Comparison of ENCODE assay signal across 17 cellular contexts in the genomic region with DNA sequence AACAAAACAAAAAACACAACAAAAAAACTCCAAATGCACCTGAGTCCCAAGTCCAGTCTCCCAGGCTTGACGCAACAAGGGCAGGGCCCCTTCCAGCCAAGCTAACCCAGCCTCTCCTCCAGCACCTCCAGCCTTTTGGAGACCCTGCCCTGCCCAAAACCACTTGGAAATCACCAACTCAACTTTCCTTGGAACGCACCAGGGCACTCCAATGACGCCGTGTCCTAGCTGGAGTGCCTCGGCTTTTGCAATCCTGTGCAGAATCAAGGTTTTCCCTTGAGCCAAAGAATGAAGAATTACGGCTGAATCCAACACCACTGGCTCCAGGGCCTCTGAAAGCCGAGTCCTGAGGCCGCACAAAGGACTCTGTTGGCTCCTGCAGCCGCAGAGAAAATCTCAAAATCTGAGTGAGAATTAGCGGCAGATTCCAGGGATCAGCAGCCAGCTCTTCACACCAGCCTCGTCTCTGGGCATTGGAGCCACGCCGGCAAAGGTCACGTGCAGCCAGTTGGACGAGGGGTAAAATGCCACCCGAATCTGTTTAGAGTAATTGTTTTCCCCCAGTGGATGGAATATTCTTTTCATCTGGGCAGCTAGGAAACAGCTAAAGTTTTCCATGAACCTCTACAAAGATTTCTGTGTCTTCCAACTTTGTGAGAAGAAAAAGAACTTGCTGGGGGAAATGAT. TPM values are rescaled to one million over a fixed set of nuclear protein-coding genes. Genes with fewer than 3 reads are reported as not detected.
DNase-seq lines count a peak whose midpoint lies in the region; ATAC-seq and TF ChIP-seq lines count a peak whose summit lies in the region.
"Had no signal": no experiment of that assay in that cellular context is flagged by ENCODE, and none has a peak within 500 bp of the region (broad histone marks: within the 10 kb centered on the region; RNA-seq: fewer than 3 reads in every experiment).

No MANE protein-coding gene starts in this region.

- H3K4me1 ChIP-seq in hepatocyte (ENCODE audit: insufficient read depth): peaks cover 18% of the 10 kb centered on the region
- peaks cover 14% of the 10 kb centered on the region in 2 donors for H3K4me1 ChIP-seq in neuronal stem cell (ENCODE audit: control insufficient read depth in 2 of 2, insufficient read depth in 1 of 2, low read depth in 1 of 2, low read length in 2 of 2)
- H3K4me1 ChIP-seq in upper lobe of left lung: peaks cover 50 to 85% (median 61%) of the 10 kb centered on the region in 4 donors

- no peak overlapping the region for H4K91ac ChIP-seq in neuronal stem cell (ENCODE audit: low read depth, low read length, poor library complexity)

- peaks cover 5% of the 10 kb centered on the region for H3K4me1 Mint-ChIP-seq in activated naive CD8-positive, alpha-beta T cell treated with anti-CD3 and anti-CD28 coated beads, Interleukin-2, amount 50 U/mL, for 24 hours

- no peaks in the 10 kb centered on the region for H3K79me2 ChIP-seq in hepatocyte

- TF ChIP-seq EP300 in upper lobe of left lung (IDR thresholded peaks at IDR 0.05): peak in 1 of 4 donors; percentile 82

- H3K27ac ChIP-seq in angular gyrus (ENCODE audit: low read depth, low read length): peak overlapping the region; percentile 70
- H3K27ac ChIP-seq in hepatocyte: no peak overlapping the region
- H3K27ac ChIP-seq in neuronal stem cell (replicated peaks; ENCODE audit: low read length): no peak overlapping the region
- H3K27ac ChIP-seq in upper lobe of left lung: peak overlapping the region; percentile 34 to 80 (median 58)
- H3K27ac ChIP-seq: SJCRH30 had no signal

- H2BK12ac ChIP-seq in neuronal stem cell (ENCODE audit: low read length): no peak overlapping the region

- H4K8ac ChIP-seq in neuronal stem cell (ENCODE audit: low read depth, low read length): no peak overlapping the region

- H3K4me3 ChIP-seq in hepatocyte: no peak overlapping the region
- H3K4me3 ChIP-seq in neuronal stem cell (ENCODE audit: low read length in 2 of 2): no peak overlapping the region
- H3K4me3 ChIP-seq in upper lobe of left lung: no peak overlapping the region
- H3K4me3 ChIP-seq: GM12878, GM23338, SJCRH30 had no signal

- peak; percentile 4 for DNase-seq in hepatocyte (ENCODE audit: low spot score)
- DNase-seq in neuronal stem cell (ENCODE audit: low spot score): no peak
- peak in 1 of 2 donors; percentile 86 for DNase-seq in upper lobe of left lung
- no peak for DNase-seq in activated naive CD8-positive, alpha-beta T cell treated with anti-CD3 and anti-CD28 coated beads, Interleukin-2, amount 50 U/mL, for 24 hours
- DNase-seq: activated CD4-positive, CD25-positive, alpha-beta regulatory T cell; amniotic stem cell; cerebellar nuclear complex; KG1; naive B cell; NCI-H524 treated with DMSO at 0.1 percent for 48 hours; SJCRH30 had no signal

- H3K27ac Mint-ChIP-seq in activated naive CD8-positive, alpha-beta T cell treated with anti-CD3 and anti-CD28 coated beads, Interleukin-2, amount 50 U/mL, for 24 hours: no peak overlapping the region
- H3K27ac Mint-ChIP-seq: activated T-helper 2 cell treated with anti-CD3 and anti-CD28 coated beads, Interferon-gamma antibody, Interleukin-2, Interleukin-4, amounts not matched to agents 10 μg/mL and 5 μg/mL and 100 μg/mL, durations not matched to agents 14 hours and 24 hours and 36 hours; naive B cell had no signal

- H3K9me3 Mint-ChIP-seq in activated naive CD8-positive, alpha-beta T cell treated with anti-CD3 and anti-CD28 coated beads, Interleukin-2, amount 50 U/mL, for 24 hours: peaks cover 4% of the 10 kb centered on the region

- H3K9me2 ChIP-seq in hepatocyte (replicated peaks; ENCODE audit: insufficient read depth): no peaks in the 10 kb centered on the region

- no peak overlapping the region for H3K4me3 Mint-ChIP-seq in activated naive CD8-positive, alpha-beta T cell treated with anti-CD3 and anti-CD28 coated beads, Interleukin-2, amount 50 U/mL, for 24 hours
- H3K4me3 Mint-ChIP-seq: GM23338 had no signal

- H2BK120ac ChIP-seq in neuronal stem cell (ENCODE audit: low read depth, low read length): no peak overlapping the region

- H3K9ac ChIP-seq in neuronal stem cell (ENCODE audit: low read depth, low read length, poor library complexity): no peak overlapping the region

- H3K79me1 ChIP-seq in neuronal stem cell (ENCODE audit: low read depth, low read length): no peaks in the 10 kb centered on the region

- ATAC-seq in upper lobe of left lung (ENCODE audit: low FRiP score in 2 of 2) (peak; percentile 37 to 71), HG02852 (IDR thresholded peaks at IDR 0.05; ENCODE audit: unreplicated experiment) (no peak), HG03460 (IDR thresholded peaks at IDR 0.05; ENCODE audit: unreplicated experiment) (no peak)
- no peak for ATAC-seq in activated naive CD8-positive, alpha-beta T cell treated with anti-CD3 and anti-CD28 coated beads, Interleukin-2, amount 50 U/mL, for 24 hours
- ATAC-seq: GM12878, GM23338 had no signal

- peak in 1 of 4 donors; percentile 28 for TF ChIP-seq POLR2A in upper lobe of left lung (IDR thresholded peaks at IDR 0.05)

- no peak overlapping the region for H3K14ac ChIP-seq in neuronal stem cell (ENCODE audit: low read length)

- H3K4me2 ChIP-seq in hepatocyte (no peak overlapping the region), neuronal stem cell (ENCODE audit: insufficient read depth, low read length, poor library complexity, severe bottlenecking) (no peak overlapping the region)
- H3K4me2 ChIP-seq: GM23338 had no signal

- no peaks in the 10 kb centered on the region for H3K27me3 ChIP-seq in hepatocyte
- H3K27me3 ChIP-seq in neuronal stem cell (ENCODE audit: control insufficient read depth in 3 of 3, insufficient read depth in 3 of 3, low read depth in 1 of 3, low read length in 3 of 3): no peaks in the 10 kb centered on the region
- H3K27me3 ChIP-seq in upper lobe of left lung: no peaks in the 10 kb centered on the region

- H3K18ac ChIP-seq in neuronal stem cell (ENCODE audit: low read length): peak overlapping the region; percentile 73

- no peaks in the 10 kb centered on the region for H3K36me3 ChIP-seq in hepatocyte (replicated peaks; ENCODE audit: insufficient read depth, low read depth)
- no peaks in the 10 kb centered on the region for H3K36me3 ChIP-seq in neuronal stem cell (replicated peaks in 1 of 2; ENCODE audit: control insufficient read depth in 2 of 2, insufficient read depth in 2 of 2, low read length in 2 of 2)
- no peaks in the 10 kb centered on the region for H3K36me3 ChIP-seq in upper lobe of left lung
- H3K36me3 ChIP-seq: SJCRH30 had no signal

- H3K36me3 Mint-ChIP-seq in activated naive CD8-positive, alpha-beta T cell treated with anti-CD3 and anti-CD28 coated beads, Interleukin-2, amount 50 U/mL, for 24 hours (ENCODE audit: low read depth): no peaks in the 10 kb centered on the region

- no peak overlapping the region for H3K23ac ChIP-seq in neuronal stem cell (ENCODE audit: low read depth, low read length, poor library complexity)

- no peak overlapping the region for H2BK15ac ChIP-seq in neuronal stem cell (ENCODE audit: low read length)

- no peaks in the 10 kb centered on the region for H3K9me3 ChIP-seq in hepatocyte (ENCODE audit: low read depth)
- H3K9me3 ChIP-seq in neuronal stem cell (replicated peaks in 1 of 2; ENCODE audit: control insufficient read depth in 2 of 2, insufficient read depth in 1 of 2, low read depth in 1 of 2, low read length in 2 of 2): no peaks in the 10 kb centered on the region
- no peaks in the 10 kb centered on the region for H3K9me3 ChIP-seq in upper lobe of left lung
- H3K9me3 ChIP-seq: SJCRH30 had no signal

- no peak overlapping the region for H3K4ac ChIP-seq in neuronal stem cell (ENCODE audit: low read length)

- TF ChIP-seq CTCF in hepatocyte (IDR thresholded peaks at IDR 0.05; ENCODE audit: poor library complexity) (no peak), upper lobe of left lung (IDR thresholded peaks at IDR 0.05) (no peak)

- no peaks in the 10 kb centered on the region for H4K20me1 ChIP-seq in hepatocyte (ENCODE audit: insufficient read depth, poor library complexity, severe bottlenecking)

- H3K27me3 Mint-ChIP-seq in activated naive CD8-positive, alpha-beta T cell treated with anti-CD3 and anti-CD28 coated beads, Interleukin-2, amount 50 U/mL, for 24 hours: peaks cover 20% of the 10 kb centered on the region

- no peak overlapping the region for H2AFZ ChIP-seq in hepatocyte
- no peak overlapping the region for H2AFZ ChIP-seq in neuronal stem cell (ENCODE audit: low read length)
- H2AFZ ChIP-seq: GM23338 had no signal

- H2AK5ac ChIP-seq in neuronal stem cell (ENCODE audit: low read depth, low read length): no peak overlapping the region

- WGBS in hepatocyte (ENCODE audit: low lambda C conversion rate, missing lambda C conversion rate): 83% methylated on average over 16 of the region's 16 CpGs
- WGBS in neuronal stem cell (ENCODE audit: extremely low coverage in 2 of 2, insufficient read length in 2 of 2, insufficient replicate concordance in 1 of 2), 2 donors: no CpG with 5 or more reads among the region's 16 CpGs
- 47 to 74% methylated on average over 12 to 14 of the region's 16 CpGs for WGBS in upper lobe of left lung, 2 donors

- no peak overlapping the region for H2BK5ac ChIP-seq in neuronal stem cell (ENCODE audit: low read length)

RNA-seq across cellular contexts. Expression of a gene that starts 9.7 kb away (rescaled TPM):
- total RNA-seq in hepatocyte (15.8 and 27.1 TPM in 2 replicates), upper lobe of left lung (100 to 1,000 TPM in 5 of 6 donors, 10 to 100 TPM in 1; 90.7 to 231 (median 123) TPM)
- polyA plus RNA-seq in hepatocyte: 49.7 and 60.0 TPM in 2 replicates
- polyA plus RNA-seq in neuronal stem cell (2013, experiment 1 of 2): 30.9 TPM
- 31.6 TPM for polyA plus RNA-seq in neuronal stem cell (2013, experiment 2 of 2)

RNA-seq across cellular contexts. Expression of a gene that starts 33.6 kb away (rescaled TPM):
- total RNA-seq in hepatocyte: 16.9 and 27.8 TPM in 2 replicates
- 30.8 and 38.3 TPM in 2 replicates for polyA plus RNA-seq in hepatocyte
- 14.3 TPM for polyA plus RNA-seq in neuronal stem cell (2013, experiment 1 of 2)
- polyA plus RNA-seq in neuronal stem cell (2013, experiment 2 of 2): 13.1 TPM
- total RNA-seq in upper lobe of left lung: 10 to 100 TPM; 29.5 to 75.4 (median 34.8) TPM

Comparison
In these comparisons a context has a peak if more than half of its experiments do, and no peak if none do; other contexts are left out.
1. H3K27ac ChIP-seq: peak in angular gyrus (single experiment) and upper lobe of left lung (4 of 4); none in hepatocyte (single experiment) and neuronal stem cell (single experiment).
2. ATAC-seq: peak in upper lobe of left lung (2 of 2); none in HG02852 (single experiment), HG03460 (single experiment) and activated naive CD8-positive, alpha-beta T cell treated with anti-CD3 and anti-CD28 coated beads, Interleukin-2, amount 50 U/mL, for 24 hours (single experiment).